ENCODE assay signal across 8 cellular contexts in genomic region chr1:234610582-234611152, GRCh38. TPM values are rescaled to one million over a fixed set of nuclear protein-coding genes. Genes with fewer than 3 reads are reported as not detected.
DNase-seq lines count a peak whose midpoint lies in the region; ATAC-seq and TF ChIP-seq lines count a peak whose summit lies in the region.

No MANE protein-coding gene starts in this region.

- H3K27ac Mint-ChIP-seq in activated T-helper 17 cell treated with anti-CD3 and anti-CD28 coated beads, Interleukin-2, amount 50 U/mL, for 72 hours, result peak overlapping the region; percentile 100
- peak overlapping the region; percentile 97 to 100 (median 99) for H3K27ac Mint-ChIP-seq in naive thymus-derived CD4-positive, alpha-beta T cell

- peak overlapping the region; percentile 97 for H3K27ac ChIP-seq in naive thymus-derived CD4-positive, alpha-beta T cell (ENCODE audit: low read depth, low read length)

- no peak for TF ChIP-seq CTCF in LNCaP clone FGC (IDR thresholded peaks at IDR 0.05; ENCODE audit: control insufficient read depth, extremely low read depth, insufficient read depth)

- peak; percentile 94 for DNase-seq in EL
- DNase-seq in GOT3 (lab: John Stamatoyannopoulos, UW), result peak; percentile 93
- DNase-seq in LNCaP clone FGC (ENCODE audit: low read depth), result peak; percentile 78
- peak; percentile 98 for DNase-seq in RPMI8226
- peak; percentile 96 for DNase-seq in fibroblast of gingiva (ENCODE audit: low read depth)
- peak; percentile 89 to 93 (median 91) for DNase-seq in naive thymus-derived CD4-positive, alpha-beta T cell
- DNase-seq in stimulated activated naive CD4-positive, alpha-beta T cell (lab: John Stamatoyannopoulos, UW), result peak; percentile 88 to 97 (median 90)

- peaks cover 46% of the 10 kb centered on the region for H3K36me3 Mint-ChIP-seq in activated T-helper 17 cell treated with anti-CD3 and anti-CD28 coated beads, Interleukin-2, amount 50 U/mL, for 72 hours (ENCODE audit: low read depth)
- peaks cover 11 to 28% (median 23%) of the 10 kb centered on the region in 5 donors for H3K36me3 Mint-ChIP-seq in naive thymus-derived CD4-positive, alpha-beta T cell

- H3K9me3 ChIP-seq in naive thymus-derived CD4-positive, alpha-beta T cell (ENCODE audit: control insufficient read depth in 2 of 3, low read length in 3 of 3), result no peaks in the 10 kb centered on the region

- peaks cover 19% of the 10 kb centered on the region for H3K4me1 Mint-ChIP-seq in activated T-helper 17 cell treated with anti-CD3 and anti-CD28 coated beads, Interleukin-2, amount 50 U/mL, for 72 hours
- H3K4me1 Mint-ChIP-seq in naive thymus-derived CD4-positive, alpha-beta T cell, result peaks cover 45 to 61% (median 52%) of the 10 kb centered on the region in 7 donors

- H3K36me3 ChIP-seq in naive thymus-derived CD4-positive, alpha-beta T cell (ENCODE audit: control insufficient read depth in 2 of 3, insufficient read depth in 3 of 3, low read length in 3 of 3), result peaks cover 5 to 8% (median 5%) of the 10 kb centered on the region in 3 experiments

- peak overlapping the region; percentile 51 for H3K4me3 ChIP-seq in LNCaP clone FGC (ENCODE audit: low read depth, low read length)
- peak overlapping the region; percentile 89 for H3K4me3 ChIP-seq in naive thymus-derived CD4-positive, alpha-beta T cell (ENCODE audit: low read length)

- peak; percentile 62 for ATAC-seq in activated T-helper 17 cell treated with anti-CD3 and anti-CD28 coated beads, Interleukin-2, amount 50 U/mL, for 72 hours (replicated peaks)
- peak; percentile 67 for ATAC-seq in naive thymus-derived CD4-positive, alpha-beta T cell

- peak overlapping the region; percentile 99 for H3K4me3 Mint-ChIP-seq in activated T-helper 17 cell treated with anti-CD3 and anti-CD28 coated beads, Interleukin-2, amount 50 U/mL, for 72 hours
- H3K4me3 Mint-ChIP-seq in naive thymus-derived CD4-positive, alpha-beta T cell, result peak overlapping the region; percentile 80 to 98 (median 90)

- no peaks in the 10 kb centered on the region for H3K27me3 Mint-ChIP-seq in activated T-helper 17 cell treated with anti-CD3 and anti-CD28 coated beads, Interleukin-2, amount 50 U/mL, for 72 hours
- peaks cover 0 to 6% (median 0%) of the 10 kb centered on the region in 5 donors for H3K27me3 Mint-ChIP-seq in naive thymus-derived CD4-positive, alpha-beta T cell

- no peaks in the 10 kb centered on the region for H3K9me3 Mint-ChIP-seq in activated T-helper 17 cell treated with anti-CD3 and anti-CD28 coated beads, Interleukin-2, amount 50 U/mL, for 72 hours
- peaks cover 0 to 13% (median 0%) of the 10 kb centered on the region in 11 donors for H3K9me3 Mint-ChIP-seq in naive thymus-derived CD4-positive, alpha-beta T cell

- peaks cover 34 to 42% of the 10 kb centered on the region in 2 donors for H3K4me1 ChIP-seq in naive thymus-derived CD4-positive, alpha-beta T cell (ENCODE audit: control insufficient read depth in 2 of 2, insufficient read depth in 2 of 2, low read length in 2 of 2)

- no peaks in the 10 kb centered on the region for H3K27me3 ChIP-seq in naive thymus-derived CD4-positive, alpha-beta T cell (ENCODE audit: control insufficient read depth in 2 of 2, insufficient read depth in 2 of 2, low read length in 2 of 2)

- CTCF ChIA-PET in naive thymus-derived CD4-positive, alpha-beta T cell (lab: Charles Lee), result interaction anchor here (0.6 to 4.9 kb wide), 7 partner anchors 11 to 473 kb away, joined by 3 to 35 read pairs (median 9); no protein-coding TSS in a partner anchor

- POLR2A ChIA-PET in naive thymus-derived CD4-positive, alpha-beta T cell (lab: Charles Lee), result interaction anchor here (0.7 to 7.0 kb wide), 28 partner anchors 9 to 716 kb away, joined by 3 to 260 read pairs (median 6); partner anchors contain the start of genes COA6 and TARBP1

- intact Hi-C loops in naive thymus-derived CD4-positive, alpha-beta T cell (cut with micrococcal nuclease), result loop anchor here (1.0 to 5.0 kb wide), 23 partner anchors 9 to 1257 kb away; partner anchors contain the start of genes ARID4B (in 1 of the 2), B3GALNT2 (in 1 of the 2), GGPS1 (in 1 of the 2) and LYST (in 1 of the 2)

RNA-seq across cellular contexts. Expression of gene IRF2BP2, which starts 0.7 kb away (rescaled TPM):
- total RNA-seq in activated T-helper 17 cell treated with anti-CD3 and anti-CD28 coated beads, Interleukin-2, amount 50 U/mL, for 72 hours, result 100 to 1,000 TPM in 1 of 2 donors, 10 to 100 TPM in 1; 84.5 to 134 TPM
- 100 to 1,000 TPM; 150 to 413 (median 173) TPM for total RNA-seq in naive thymus-derived CD4-positive, alpha-beta T cell
- 10 to 100 TPM; 28.7 to 35.6 TPM for polyA plus RNA-seq in naive thymus-derived CD4-positive, alpha-beta T cell

Comparison
In these comparisons a context has a peak if more than half of its experiments do, and no peak if none do; other contexts are left out.
1. Peak in every context shown above with its lines: DNase-seq, ATAC-seq, H3K4me3 ChIP-seq and H3K27ac ChIP-seq.